2 cellular contexts compared by ENCODE assay signal in genomic region chr1:114131526-114132220, GRCh38.
TF ChIP-seq lines count a peak whose summit lies in the region.

No MANE protein-coding gene starts in this region.

TF ChIP-seq in IMR-90, 13 proteins besides CTCF, POLR2A, EP300 and RAD21:
- TF ChIP-seq USF2 (IDR thresholded peaks at IDR 0.05; ENCODE audit: low read depth, low read length) (no peak), RFX5 (IDR thresholded peaks at IDR 0.05; ENCODE audit: low read depth, low read length) (no peak), CEBPB (IDR thresholded peaks at IDR 0.05; ENCODE audit: low read depth, low read length) (no peak), MXI1 (IDR thresholded peaks at IDR 0.05; ENCODE audit: borderline replicate concordance, low read depth, low read length) (no peak), ELK1 (IDR thresholded peaks at IDR 0.05; ENCODE audit: borderline replicate concordance, low read depth, low read length) (no peak), FOS (IDR thresholded peaks at IDR 0.05; ENCODE audit: low read depth, low read length) (no peak), SMC3 (IDR thresholded peaks at IDR 0.05; ENCODE audit: low read depth, low read length) (no peak), MAZ (IDR thresholded peaks at IDR 0.05; ENCODE audit: borderline replicate concordance, low read depth, low read length) (no peak), RCOR1 (IDR thresholded peaks at IDR 0.05; ENCODE audit: insufficient replicate concordance, low read length) (no peak), BHLHE40 (IDR thresholded peaks at IDR 0.05; ENCODE audit: low read depth, low read length) (no peak)
TF ChIP-seq in IMR-90: peak in this region for 0.

TF ChIP-seq in K562, 482 proteins besides CTCF, POLR2A, EP300 and RAD21 (continues in another document):
- TF ChIP-seq ZBTB7A (IDR thresholded peaks at IDR 0.05; ENCODE audit: borderline replicate concordance, control insufficient read depth, low read depth, low read length), result no peak
- TF ChIP-seq RHOXF2B (CRISPR knock-in tag; conservative IDR thresholded peaks at IDR 0.05), result no peak
- TF ChIP-seq SNIP1 (IDR thresholded peaks at IDR 0.05; ENCODE audit: low read depth), result no peak
- no peak for TF ChIP-seq HLTF (IDR thresholded peaks at IDR 0.05)
- TF ChIP-seq SMC3 (conservative IDR thresholded peaks at IDR 0.05; ENCODE audit: insufficient read depth, low read depth, low read length), result 0 out of 2 replicates have a peak, but pooled peaks have one; percentile 10
- TF ChIP-seq TFAP4 (CRISPR knock-in tag; IDR thresholded peaks at IDR 0.05; ENCODE audit: borderline replicate concordance), result no peak
- peak in 1 of 3 experiments; percentile 59; a peak in 2 of 6 replicates for TF ChIP-seq ZBTB11 (CRISPR knock-in tag; IDR thresholded peaks at IDR 0.05)
- no peak for TF ChIP-seq ZNF24 (IDR thresholded peaks at IDR 0.05)
- no peak for TF ChIP-seq ZNF584 (CRISPR knock-in tag; IDR thresholded peaks at IDR 0.05; ENCODE audit: low read depth)
- TF ChIP-seq ZNF764 (CRISPR knock-in tag; IDR thresholded peaks at IDR 0.05; ENCODE audit: low read depth), result no peak
- no peak for TF ChIP-seq ZBTB33 (CRISPR knock-in tag; IDR thresholded peaks at IDR 0.05)
- no peak for TF ChIP-seq TGIF2 (CRISPR knock-in tag; IDR thresholded peaks at IDR 0.05)
- TF ChIP-seq MLX (CRISPR knock-in tag; conservative IDR thresholded peaks at IDR 0.05), result no peak
- TF ChIP-seq RBM25 (IDR thresholded peaks at IDR 0.05; ENCODE audit: low read depth, low read length, severe bottlenecking), result no peak
- peak; percentile 10; the same call in 1 of the 2 replicates for TF ChIP-seq DEAF1 (CRISPR knock-in tag; IDR thresholded peaks at IDR 0.05)
- no peak for TF ChIP-seq ZBTB26 (CRISPR knock-in tag; IDR thresholded peaks at IDR 0.05)
- no peak for TF ChIP-seq NR2C1 (IDR thresholded peaks at IDR 0.05)
- TF ChIP-seq NR2C1 (tag; IDR thresholded peaks at IDR 0.05), result no peak
- no peak for TF ChIP-seq CREB3L1 (IDR thresholded peaks at IDR 0.05; ENCODE audit: borderline replicate concordance, low read depth)
- no peak for TF ChIP-seq HINFP (tag; conservative IDR thresholded peaks at IDR 0.05; ENCODE audit: low read depth)
- TF ChIP-seq KAT2B (IDR thresholded peaks at IDR 0.05; ENCODE audit: low read depth, low read length), result no peak
- no peak for TF ChIP-seq THAP12 (CRISPR knock-in tag; IDR thresholded peaks at IDR 0.05)
